In genomic region chr11:95337175-95337957, GRCh38 we compare ENCODE assay signal across 8 cellular contexts.
DNase-seq lines count a peak whose midpoint lies in the region; ATAC-seq and TF ChIP-seq lines count a peak whose summit lies in the region.

No MANE protein-coding gene starts in this region.

- peak overlapping the region; percentile 27; the same call in 1 of the 2 replicates for H3K9ac ChIP-seq in KMS-11

- H3K27me3 ChIP-seq in KMS-11 (ENCODE audit: insufficient read depth, low read depth): no peaks in the 10 kb centered on the region
- H3K27me3 ChIP-seq in thyroid gland: no peaks in the 10 kb centered on the region

- H3K4me3 ChIP-seq in KMS-11 (IDR thresholded peaks at IDR 0.05; ENCODE audit: insufficient read depth, low read depth, low read length): no peak overlapping the region
- H3K4me3 ChIP-seq in thyroid gland (replicated peaks in 1 of 3): no peak overlapping the region

- intact Hi-C loops in thyroid gland (cut with DNase I): no loop called here

- no peaks in the 10 kb centered on the region for H3K36me3 ChIP-seq in KMS-11 (ENCODE audit: insufficient read depth)
- no peaks in the 10 kb centered on the region for H3K36me3 ChIP-seq in thyroid gland

- H3K4me2 ChIP-seq in KMS-11: peak overlapping the region; percentile 66

- DNase-seq in DMS79 (lab: John Stamatoyannopoulos, UW): peak; percentile 85
- peak; percentile 63 for DNase-seq in activated CD8-positive, alpha-beta memory T cell treated with anti-CD3 and anti-CD28 coated beads, Interleukin-2, amount 50 U/mL, for 48 hours
- DNase-seq in fibroblast of gingiva (ENCODE audit: low read depth): peak; percentile 64
- DNase-seq in neural crest cell (ENCODE audit: low read depth, low spot score): peak; percentile 4
- DNase-seq in thyroid gland: peak; percentile 46 to 61
- no peak for DNase-seq in SW 1271 (lab: John Stamatoyannopoulos, UW)

- no peaks in the 10 kb centered on the region for H3K36me3 Mint-ChIP-seq in neural crest cell (ENCODE audit: low read depth)

- H4K20me1 ChIP-seq in KMS-11 (ENCODE audit: insufficient read depth): no peaks in the 10 kb centered on the region

- H3K4me1 ChIP-seq in KMS-11 (ENCODE audit: low read depth, poor library complexity, severe bottlenecking) (peaks cover 38% of the 10 kb centered on the region), thyroid gland (peaks cover 42 to 52% of the 10 kb centered on the region in 2 donors)

- WGBS in thyroid gland, 2 donors: 22 to 28% methylated on average over 14 of the region's 14 CpGs

- no peaks in the 10 kb centered on the region for H3K27me3 Mint-ChIP-seq in neural crest cell (ENCODE audit: low read depth)

- no peaks in the 10 kb centered on the region for H3K79me2 ChIP-seq in KMS-11 (ENCODE audit: insufficient read depth, low read depth)

- peak overlapping the region; percentile 47 for H2AFZ ChIP-seq in KMS-11 (ENCODE audit: low read depth)

- H3K4me3 Mint-ChIP-seq in neural crest cell: no peak overlapping the region

- TF ChIP-seq CTCF in KMS-11 (conservative IDR thresholded peaks at IDR 0.05; ENCODE audit: low read depth, low read length) (no peak), neural crest cell (conservative IDR thresholded peaks at IDR 0.05) (no peak), thyroid gland (IDR thresholded peaks at IDR 0.05) (no peak)

- H3K27ac ChIP-seq in KMS-11 (peak overlapping the region; percentile 26; the same call in 1 of the 2 replicates), thyroid gland (peak overlapping the region; percentile 95 to 98 (median 97))

- peak in 1 of 2 donors; percentile 16 for TF ChIP-seq POLR2A in thyroid gland (IDR thresholded peaks at IDR 0.05)

- ATAC-seq in GM21526 (IDR thresholded peaks at IDR 0.05; ENCODE audit: low FRiP score, unreplicated experiment): peak; percentile 91

- H3K9me3 Mint-ChIP-seq in neural crest cell: peaks cover 2% of the 10 kb centered on the region

- H3K27ac Mint-ChIP-seq in neural crest cell (ENCODE audit: unreplicated experiment): no peak overlapping the region

- H3K4me1 Mint-ChIP-seq in neural crest cell: peaks cover 23% of the 10 kb centered on the region

- H3K9me3 ChIP-seq in thyroid gland: no peaks in the 10 kb centered on the region

Comparison
In these comparisons a context has a peak if more than half of its experiments do, and no peak if none do; other contexts are left out.
1. DNase-seq: peak in DMS79 (single experiment), activated CD8-positive, alpha-beta memory T cell treated with anti-CD3 and anti-CD28 coated beads, Interleukin-2, amount 50 U/mL, for 48 hours (single experiment), fibroblast of gingiva (single experiment), neural crest cell (single experiment) and thyroid gland (2 of 2); none in SW 1271 (0 of 2).